In the genomic region with DNA sequence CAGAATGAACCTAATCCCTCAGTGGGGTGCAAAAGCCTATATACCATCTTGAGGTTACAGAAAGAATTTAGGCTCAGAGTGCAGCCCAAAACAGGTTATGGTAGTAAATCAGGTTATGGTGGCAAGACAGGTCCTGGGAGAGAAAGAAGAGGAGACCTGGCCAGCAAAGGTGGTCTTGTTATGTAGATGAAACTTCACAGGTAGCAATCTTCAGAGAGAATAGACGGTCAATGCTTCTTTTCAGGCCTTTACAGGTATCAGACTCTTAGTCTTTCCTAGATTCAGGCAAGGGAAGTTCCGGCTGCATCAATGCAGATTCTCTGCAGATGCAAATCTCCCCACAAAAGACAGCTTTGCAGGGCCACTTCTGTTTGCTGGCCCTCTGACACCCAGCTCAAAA, we compare ENCODE assay signal across 1 cellular context.
TF ChIP-seq lines count a peak whose summit lies in the region.

No MANE protein-coding gene starts in this region.

TF ChIP-seq in GM12878, 131 proteins besides CTCF, POLR2A, EP300 and RAD21:
- TF ChIP-seq IKZF1 (conservative IDR thresholded peaks at IDR 0.05) = no peak
- no peak for TF ChIP-seq KLF5 (IDR thresholded peaks at IDR 0.05; ENCODE audit: partially characterized antibody)
